In the genomic region with DNA sequence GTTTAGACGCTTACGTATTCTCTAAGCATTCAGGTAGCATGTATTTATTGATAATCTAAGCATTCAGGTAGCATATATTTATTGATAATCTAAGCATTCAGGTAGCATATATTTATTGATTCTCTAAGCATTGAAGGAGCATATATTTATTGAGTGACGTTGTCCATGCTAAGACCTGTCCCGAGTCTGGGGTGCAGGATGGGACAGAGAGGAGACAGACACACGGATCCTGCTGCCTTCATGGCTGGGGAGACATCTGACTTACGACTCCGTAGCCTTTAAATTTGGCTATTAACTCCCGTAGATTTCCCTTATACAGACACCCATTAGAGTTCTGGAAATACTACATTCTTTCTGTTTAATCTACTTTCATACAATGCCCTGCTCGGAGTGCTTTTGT, we compare ENCODE assay signal across 9 cellular contexts. TPM values are rescaled to one million over a fixed set of nuclear protein-coding genes. Genes with fewer than 3 reads are reported as not detected.
DNase-seq lines count a peak whose midpoint lies in the region; ATAC-seq and TF ChIP-seq lines count a peak whose summit lies in the region.
"Had no signal": no experiment of that assay in that cellular context is flagged by ENCODE, and none has a peak within 500 bp of the region (broad histone marks: within the 10 kb centered on the region; RNA-seq: fewer than 3 reads in every experiment).

No MANE protein-coding gene starts in this region.

- peaks cover 14% of the 10 kb centered on the region for H3K4me1 Mint-ChIP-seq in activated B cell treated with CpG ODN at 0.5 μM for 24 hours
- H3K4me1 Mint-ChIP-seq in immature natural killer cell = peaks cover 7 to 18% of the 10 kb centered on the region in 2 donors

- H3K36me3 Mint-ChIP-seq in activated B cell treated with CpG ODN at 0.5 μM for 24 hours (ENCODE audit: low read depth) (peaks cover 29% of the 10 kb centered on the region), immature natural killer cell (peaks cover 29 to 31% (median 31%) of the 10 kb centered on the region in 3 donors)

- H3K4me3 ChIP-seq in SK-N-SH (ENCODE audit: low read depth in 2 of 2, low read length in 1 of 2) (peak overlapping the region; percentile 85 to 92), stomach smooth muscle (ENCODE audit: low read length in 2 of 2) (peak overlapping the region; percentile 86 to 88)

- peak; percentile 18 for DNase-seq in SK-N-SH
- DNase-seq in activated B cell treated with CpG ODN at 0.5 μM for 24 hours = no peak
- no peak for DNase-seq in immature natural killer cell
- DNase-seq in Ammon's horn (ENCODE audit: low spot score) = no peak
- no peak for DNase-seq in NOMO-1 treated with DMSO at 0.1 percent for 48 hours (lab: John Stamatoyannopoulos, UW; ENCODE audit: unreplicated experiment)
- no peak for DNase-seq in NCI-H82 (lab: John Stamatoyannopoulos, UW)
- DNase-seq: stimulated activated naive CD4-positive, alpha-beta T cell treated with Interleukin-2 at 50 U/mL for 16 hours had no signal

- no peaks in the 10 kb centered on the region for H3K27me3 Mint-ChIP-seq in activated B cell treated with CpG ODN at 0.5 μM for 24 hours
- H3K27me3 Mint-ChIP-seq in immature natural killer cell (ENCODE audit: low read depth in 3 of 3) = peaks cover 2 to 9% (median 3%) of the 10 kb centered on the region in 3 donors

- H3K9ac ChIP-seq in SK-N-SH (peak overlapping the region; percentile 97), stomach smooth muscle (ENCODE audit: low read length in 2 of 2) (peak overlapping the region; percentile 71 to 84)

- H2AFZ ChIP-seq in SK-N-SH (ENCODE audit: low read depth) = peak overlapping the region; percentile 77

- TF ChIP-seq EP300 in SK-N-SH (IDR thresholded peaks at IDR 0.05; ENCODE audit: borderline replicate concordance in 1 of 2, low read depth in 1 of 2, low read length in 1 of 2) = no peak

- no peaks in the 10 kb centered on the region for H3K9me3 ChIP-seq in SK-N-SH
- no peaks in the 10 kb centered on the region for H3K9me3 ChIP-seq in stomach smooth muscle (ENCODE audit: control insufficient read depth in 2 of 2, low read length in 2 of 2)

- peak overlapping the region; percentile 78 for H3K4me2 ChIP-seq in SK-N-SH

- no peak for TF ChIP-seq RAD21 in SK-N-SH (IDR thresholded peaks at IDR 0.05; ENCODE audit: low read length)

- H3K36me3 ChIP-seq in SK-N-SH (replicated peaks in 1 of 2; ENCODE audit: control insufficient read depth in 1 of 2, insufficient read depth in 2 of 2, low read length in 1 of 2) (peaks cover 32 to 33% of the 10 kb centered on the region in 2 experiments), stomach smooth muscle (ENCODE audit: control insufficient read depth in 2 of 2, insufficient read depth in 2 of 2, low read length in 2 of 2) (peaks cover 10 to 11% of the 10 kb centered on the region in 2 donors)

- intact Hi-C loops in activated B cell treated with CpG ODN at 0.5 μM for 24 hours (cut with micrococcal nuclease) = loop anchor here (2.0 kb wide), 1 partner anchor 26 kb away; no protein-coding TSS in a partner anchor

- H3K27ac ChIP-seq in SK-N-SH (ENCODE audit: low read depth in 2 of 2, low read length in 1 of 2) (peak overlapping the region; percentile 86 to 88; a peak in 2 of 4 replicates), stomach smooth muscle (ENCODE audit: low read length) (peak overlapping the region; percentile 71)

- H3K27me3 ChIP-seq in SK-N-SH (ENCODE audit: insufficient read depth) (no peaks in the 10 kb centered on the region), stomach smooth muscle (ENCODE audit: control insufficient read depth in 1 of 2, insufficient read depth in 2 of 2, low read length in 2 of 2) (no peaks in the 10 kb centered on the region)

- H3K9me3 Mint-ChIP-seq in activated B cell treated with CpG ODN at 0.5 μM for 24 hours = peaks cover 19% of the 10 kb centered on the region
- H3K9me3 Mint-ChIP-seq in immature natural killer cell = peaks cover 3 to 23% (median 6%) of the 10 kb centered on the region in 6 donors

- 73% methylated on average over 9 of the region's 9 CpGs for WGBS in SK-N-SH (ENCODE audit: low lambda C conversion rate)

- H3K4me3 Mint-ChIP-seq in activated B cell treated with CpG ODN at 0.5 μM for 24 hours (peak overlapping the region; percentile 88), immature natural killer cell (peak overlapping the region; percentile 86 to 96 (median 90))

- H3K4me1 ChIP-seq in SK-N-SH (ENCODE audit: control insufficient read depth in 1 of 2, insufficient read depth in 2 of 2, low read depth in 1 of 2, low read length in 1 of 2) (peaks cover 0 to 8% of the 10 kb centered on the region in 2 experiments; a peak in 2 of 4 replicates), stomach smooth muscle (ENCODE audit: control insufficient read depth, insufficient read depth, low read length) (peaks cover 8% of the 10 kb centered on the region)

- H3K27ac Mint-ChIP-seq in activated B cell treated with CpG ODN at 0.5 μM for 24 hours (no peak overlapping the region), immature natural killer cell (peak overlapping the region in 4 of 6 donors; percentile 31 to 71 (median 60))

- CTCF ChIA-PET in SK-N-SH (lab: Yijun Ruan, JAX) = interaction anchor here (1.4 kb wide), 1 partner anchor 36 kb away, joined by 10 read pairs; no protein-coding TSS in a partner anchor
- CTCF ChIA-PET in activated B cell treated with CpG ODN at 0.5 μM for 24 hours (lab: Charles Lee) = no interaction called here

- POLR2A ChIA-PET in SK-N-SH (lab: Yijun Ruan, JAX) (interaction anchor here (0.9 to 1.1 kb wide), 2 partner anchors 12 kb away, joined by 6 to 7 read pairs; no protein-coding TSS in a partner anchor), activated B cell treated with CpG ODN at 0.5 μM for 24 hours (lab: Charles Lee) (no interaction called here)

- no peak for TF ChIP-seq CTCF in SK-N-SH (IDR thresholded peaks at IDR 0.05)
- no peak for TF ChIP-seq CTCF in activated B cell treated with CpG ODN at 0.5 μM for 24 hours (IDR thresholded peaks at IDR 0.05)

- peaks cover 4% of the 10 kb centered on the region for H3F3A ChIP-seq in SK-N-SH (replicated peaks; ENCODE audit: insufficient read depth)

- no peak for ATAC-seq in SK-N-SH treated with all-trans-retinoic acid at 6 μM for 48 hours
- no peak for ATAC-seq in activated B cell treated with CpG ODN at 0.5 μM for 24 hours (ENCODE audit: low read depth)

- no peaks in the 10 kb centered on the region for H3K9me2 ChIP-seq in SK-N-SH

- no peaks in the 10 kb centered on the region for H4K20me1 ChIP-seq in SK-N-SH (ENCODE audit: insufficient read depth)

- peaks cover 50% of the 10 kb centered on the region for H3K79me2 ChIP-seq in SK-N-SH (ENCODE audit: insufficient read depth)

TF ChIP-seq in SK-N-SH, 30 proteins besides CTCF, POLR2A, EP300 and RAD21:
- TF ChIP-seq TAF1 (IDR thresholded peaks at IDR 0.05; ENCODE audit: borderline replicate concordance, low read depth, low read length) (no peak), MXI1 (IDR thresholded peaks at IDR 0.05; ENCODE audit: low read depth, low read length) (no peak)

TF ChIP-seq in SK-N-SH treated with all-trans-retinoic acid at 6 μM for 48 hours, 23 proteins besides CTCF, POLR2A, EP300 and RAD21:
- TF ChIP-seq ZFP3 (CRISPR knock-in tag; IDR thresholded peaks at IDR 0.05) (no peak), ZC3H10 (CRISPR knock-in tag; IDR thresholded peaks at IDR 0.05) (no peak), ZNF8 (CRISPR knock-in tag; IDR thresholded peaks at IDR 0.05) (no peak), ZNF565 (CRISPR knock-in tag; conservative IDR thresholded peaks at IDR 0.05; ENCODE audit: low read depth) (no peak), ZFP30 (CRISPR knock-in tag; IDR thresholded peaks at IDR 0.05) (no peak), OSR1 (CRISPR knock-in tag; IDR thresholded peaks at IDR 0.05) (no peak), ARNTL (CRISPR knock-in tag; IDR thresholded peaks at IDR 0.05; ENCODE audit: borderline replicate concordance, low read depth) (no peak), RARB (CRISPR knock-in tag; IDR thresholded peaks at IDR 0.05) (no peak), CSRNP3 (CRISPR knock-in tag; IDR thresholded peaks at IDR 0.05) (no peak)

RNA-seq across cellular contexts. Expression of gene SCCPDH, which starts 1.0 kb away (rescaled TPM):
- polyA plus RNA-seq in SK-N-SH (2012; rRNA removed) (32.2 and 36.0 TPM in 2 replicates), immature natural killer cell (10 to 100 TPM; 21.0 to 35.6 (median 29.4) TPM)
- 44.4 and 47.9 TPM in 2 replicates for polyA plus RNA-seq in SK-N-SH (2012; cell fraction: cytosol; rRNA removed)
- 15.9 and 19.3 TPM in 2 replicates for polyA plus RNA-seq in SK-N-SH (2012; cell fraction: nucleus; rRNA removed)
- 8.1 and 9.3 TPM in 2 replicates for total RNA-seq in activated B cell treated with CpG ODN at 0.5 μM for 24 hours
